ENCODE assay signal across 1 cellular context in the genomic region with DNA sequence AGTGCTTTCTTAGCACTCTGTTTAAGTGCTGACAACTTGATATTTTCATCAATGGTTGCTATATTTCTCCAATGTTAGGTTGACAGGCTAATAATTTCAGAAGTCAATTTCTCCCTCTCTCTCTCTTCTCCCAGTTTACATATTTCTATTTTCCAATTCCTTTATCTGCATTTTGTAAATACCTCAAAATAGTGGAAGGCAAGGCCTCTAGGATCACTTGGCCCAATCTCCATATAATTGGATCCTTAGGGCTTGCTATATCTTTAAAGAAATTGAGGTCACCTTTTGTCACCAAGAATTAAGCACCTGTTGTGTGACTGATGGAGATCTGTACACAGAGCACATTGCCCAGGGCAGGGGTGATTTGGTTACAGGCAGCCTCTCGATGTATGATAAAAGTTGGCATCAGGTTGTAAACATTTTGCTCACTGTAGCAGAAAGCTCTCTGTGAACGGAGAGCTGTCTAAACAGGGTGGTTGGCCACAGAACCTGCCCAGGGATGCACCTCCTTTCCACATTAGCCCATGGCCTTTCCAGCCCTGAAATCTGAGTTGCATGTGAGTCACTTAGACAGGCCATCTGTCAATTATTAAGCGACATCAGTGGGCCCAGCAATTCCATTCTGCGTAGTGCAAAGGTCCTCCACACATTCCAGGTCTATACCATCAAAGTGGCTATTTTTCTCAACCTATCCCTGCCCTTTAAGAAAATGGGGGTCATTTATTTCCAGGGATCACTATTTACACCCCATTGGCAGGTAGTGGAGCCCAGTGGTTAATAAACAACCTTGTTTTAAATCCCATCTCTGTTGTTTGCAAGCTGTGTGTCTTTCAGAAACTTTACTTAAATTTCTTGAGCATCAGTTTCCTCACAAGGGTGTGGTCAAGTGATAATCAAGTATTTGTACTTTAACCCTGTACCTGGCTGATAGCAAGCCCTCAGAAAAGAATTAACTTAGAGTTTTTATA.
TF ChIP-seq lines count a peak whose summit lies in the region.

No MANE protein-coding gene starts in this region.

TF ChIP-seq in HCT116, 20 proteins besides CTCF, POLR2A, EP300 and RAD21:
- TF ChIP-seq CBX3 (IDR thresholded peaks at IDR 0.05; ENCODE audit: low read depth) (no peak), FOSL1 (IDR thresholded peaks at IDR 0.05; ENCODE audit: low read depth) (peak; percentile 30; the same call in 1 of the 2 replicates), JUND (IDR thresholded peaks at IDR 0.05) (0 out of 2 replicates have a peak, but pooled peaks have one; percentile 35), SP1 (IDR thresholded peaks at IDR 0.05; ENCODE audit: low read depth) (peak; percentile 35; the same call in 1 of the 2 replicates), EZH2 (IDR thresholded peaks at IDR 0.05) (no peak), ZNF274 (IDR thresholded peaks at IDR 0.05; ENCODE audit: low read depth, low read length) (no peak)
- TF ChIP-seq, protein P1, sequence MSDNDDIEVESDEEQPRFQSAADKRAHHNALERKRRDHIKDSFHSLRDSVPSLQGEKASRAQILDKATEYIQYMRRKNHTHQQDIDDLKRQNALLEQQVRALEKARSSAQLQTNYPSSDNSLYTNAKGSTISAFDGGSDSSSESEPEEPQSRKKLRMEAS (IDR thresholded peaks at IDR 0.05) = peak; percentile 12; the same call in 1 of the 2 replicates
